ENCODE assay signal across 13 cellular contexts in the genomic region with DNA sequence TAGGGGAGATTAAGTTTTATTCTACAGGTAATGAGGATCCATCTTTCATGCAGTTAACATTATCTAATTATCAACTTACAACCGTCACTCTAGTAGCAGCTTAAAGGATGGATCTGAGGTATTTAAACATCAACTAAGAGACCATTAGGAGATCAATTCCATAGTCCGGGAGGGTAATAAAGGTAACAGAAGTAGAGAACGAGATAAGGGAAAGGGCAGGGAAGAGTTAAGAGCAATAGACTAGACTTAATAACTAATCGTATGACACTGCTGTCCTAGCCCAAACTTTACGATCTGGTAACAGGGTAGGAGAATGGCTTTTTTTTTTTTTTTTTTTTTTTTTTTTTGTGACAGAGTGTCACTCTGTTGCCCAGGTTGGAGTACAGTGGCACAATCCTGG.
"Had no signal": no experiment of that assay in that cellular context is flagged by ENCODE, and none has a peak within 500 bp of the region (broad histone marks: within the 10 kb centered on the region; RNA-seq: fewer than 3 reads in every experiment).

No MANE protein-coding gene starts in this region.

- DNase-seq: activated CD4-positive, alpha-beta T cell treated with anti-CD3 and anti-CD28 coated beads for 36 hours; activated CD8-positive, alpha-beta memory T cell treated with anti-CD3 and anti-CD28 coated beads, Interleukin-2, amount 50 U/mL, for 4 hours; activated CD8-positive, alpha-beta T cell treated with anti-CD3 and anti-CD28 coated beads for 36 hours; activated naive CD4-positive, alpha-beta T cell treated with anti-CD3 and anti-CD28 coated beads, Interleukin-2, amount 10 ng/mL, durations not matched to agents 7 days and 5 days; cerebellar nuclear complex; dermis blood vessel endothelial cell; hippocampal formation; lower lobe of right lung; stimulated activated CD4-positive, alpha-beta T cell treated with anti-CD3 and anti-CD28 coated beads, Interleukin-12 subunit alpha, Interleukin-12 subunit beta, amount 100 ng/mL, for 4 hours; stimulated activated naive CD4-positive, alpha-beta T cell treated with Interleukin-2 at 50 U/mL for 16 hours had no signal

- H3K4me1 Mint-ChIP-seq: activated CD4-positive, alpha-beta T cell treated with anti-CD3 and anti-CD28 coated beads for 36 hours; activated naive CD4-positive, alpha-beta T cell treated with anti-CD3 and anti-CD28 coated beads, Interleukin-2, amount 10 ng/mL, durations not matched to agents 7 days and 5 days had no signal

- H3K9me3 ChIP-seq: lower lobe of right lung had no signal

- H3K27ac Mint-ChIP-seq: activated CD4-positive, alpha-beta T cell treated with anti-CD3 and anti-CD28 coated beads for 36 hours; activated CD8-positive, alpha-beta T cell treated with anti-CD3 and anti-CD28 coated beads for 36 hours; activated T-helper 2 cell treated with anti-CD3 and anti-CD28 coated beads, Interferon-gamma antibody, Interleukin-2, Interleukin-4, amounts not matched to agents 10 μg/mL and 5 μg/mL and 100 μg/mL, durations not matched to agents 14 hours and 24 hours and 36 hours had no signal

- H3K27ac ChIP-seq: lower lobe of right lung had no signal

- H3K27me3 Mint-ChIP-seq: activated CD4-positive, alpha-beta T cell treated with anti-CD3 and anti-CD28 coated beads for 36 hours; activated CD8-positive, alpha-beta T cell treated with anti-CD3 and anti-CD28 coated beads for 36 hours; activated naive CD4-positive, alpha-beta T cell treated with anti-CD3 and anti-CD28 coated beads, Interleukin-2, amount 10 ng/mL, durations not matched to agents 7 days and 5 days had no signal

- ATAC-seq: activated CD4-positive, alpha-beta T cell treated with anti-CD3 and anti-CD28 coated beads for 36 hours; activated CD8-positive, alpha-beta T cell treated with anti-CD3 and anti-CD28 coated beads for 36 hours; sciatic nerve had no signal

- H3K4me3 ChIP-seq: lower lobe of right lung had no signal

- H3K4me3 Mint-ChIP-seq: activated CD4-positive, alpha-beta T cell treated with anti-CD3 and anti-CD28 coated beads for 36 hours; activated CD8-positive, alpha-beta T cell treated with anti-CD3 and anti-CD28 coated beads for 36 hours; activated naive CD4-positive, alpha-beta T cell treated with anti-CD3 and anti-CD28 coated beads, Interleukin-2, amount 10 ng/mL, durations not matched to agents 7 days and 5 days; nephron had no signal

- H3K9me3 Mint-ChIP-seq: activated CD8-positive, alpha-beta T cell treated with anti-CD3 and anti-CD28 coated beads for 36 hours; activated naive CD4-positive, alpha-beta T cell treated with anti-CD3 and anti-CD28 coated beads, Interleukin-2, amount 10 ng/mL, durations not matched to agents 7 days and 5 days; activated T-helper 2 cell treated with anti-CD3 and anti-CD28 coated beads, Interferon-gamma antibody, Interleukin-2, Interleukin-4, amounts not matched to agents 10 μg/mL and 5 μg/mL and 100 μg/mL, durations not matched to agents 14 hours and 24 hours and 36 hours; nephron had no signal
